In the genomic region with DNA sequence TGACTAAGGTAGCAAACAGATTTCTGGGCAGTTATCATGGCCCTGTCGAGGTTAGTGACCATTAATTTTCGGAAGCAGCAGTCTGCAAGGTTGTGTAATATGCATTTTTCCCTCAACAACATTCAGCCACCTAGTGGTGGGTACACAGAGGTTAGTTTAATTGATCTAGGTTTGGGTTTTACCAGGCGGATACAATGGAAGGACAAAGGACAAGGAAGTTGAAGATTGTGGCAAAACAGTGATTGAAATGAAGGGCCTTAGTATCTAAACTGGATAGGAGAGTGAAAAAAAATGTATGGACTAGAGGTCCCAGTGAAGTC, we compare ENCODE assay signal across 8 cellular contexts. TPM values are rescaled to one million over a fixed set of nuclear protein-coding genes. Genes with fewer than 3 reads are reported as not detected.
DNase-seq lines count a peak whose midpoint lies in the region; ATAC-seq and TF ChIP-seq lines count a peak whose summit lies in the region.

No MANE protein-coding gene starts in this region.

- no peak for ATAC-seq in GM18873 (IDR thresholded peaks at IDR 0.05; ENCODE audit: low FRiP score, unreplicated experiment)

- no peak overlapping the region for H3K4me3 ChIP-seq in transverse colon

- DNase-seq in A172 (ENCODE audit: low spot score) = peak; percentile 42
- DNase-seq in OCI-M1 (lab: John Stamatoyannopoulos, UW) = peak; percentile 81
- peak; percentile 41 for DNase-seq in fibroblast of peridontal ligament (ENCODE audit: extremely low read depth)
- no peak for DNase-seq in transverse colon
- no peak for DNase-seq in T1000 (lab: John Stamatoyannopoulos, UW)
- no peak for DNase-seq in posterior vena cava (ENCODE audit: low spot score)

- TF ChIP-seq POLR2A in transverse colon (IDR thresholded peaks at IDR 0.05) = no peak

- no peaks in the 10 kb centered on the region for H3K27me3 ChIP-seq in transverse colon

- H3K9me3 ChIP-seq in transverse colon = no peaks in the 10 kb centered on the region

- WGBS in transverse colon (ENCODE audit: low coverage in 1 of 2), 2 donors = 54 to 57% methylated on average over 2 to 3 of the region's 3 CpGs

- H3K4me1 ChIP-seq in transverse colon = peaks cover 20 to 44% (median 26%) of the 10 kb centered on the region in 4 donors

- H3K36me3 ChIP-seq in transverse colon = no peaks in the 10 kb centered on the region

- TF ChIP-seq EP300 in transverse colon (IDR thresholded peaks at IDR 0.05; ENCODE audit: low read depth) = no peak

- in situ Hi-C loops in transverse colon (cut with MboI; ENCODE audit: low pct_ligation_motif_present in 1 of 4, low pct_unique_long_range_greater_than_20kb in 1 of 4, low sequenced_read_pairs in 3 of 4) = no loop called here

- H3K27ac ChIP-seq in transverse colon = peak overlapping the region; percentile 94 to 96 (median 96)

- intact Hi-C loops in transverse colon (cut with DNase I; ENCODE audit: low total_unique reads) (no loop called here), posterior vena cava (cut with DNase I) (no loop called here)

- peak; percentile 68 for TF ChIP-seq CTCF in GM12872 (IDR thresholded peaks at IDR 0.05; ENCODE audit: insufficient read depth, low read depth, low read length)
- peak; percentile 25 to 55 (median 30) for TF ChIP-seq CTCF in transverse colon (IDR thresholded peaks at IDR 0.05)

RNA-seq across cellular contexts. Expression of a gene that starts 2.6 kb away (rescaled TPM):
- not detected in 2 replicates for total RNA-seq in A172 (2014; rRNA removed; shearing (Covaris generic))
- 1 to 10 TPM in 1 of 4 donors, under 1 TPM in 2, not detected in 1; 0.40 to 2.5 (median 0.96) TPM for total RNA-seq in transverse colon
- 1 to 10 TPM; 1.0 to 1.6 TPM for total RNA-seq in posterior vena cava

RNA-seq across cellular contexts. Expression of a gene that starts 2.9 kb away (rescaled TPM):
- 3.7 and 4.6 TPM in 2 replicates for total RNA-seq in A172 (2014; rRNA removed; shearing (Covaris generic))
- total RNA-seq in transverse colon (10 to 100 TPM; 14.2 to 40.8 (median 22.9) TPM), posterior vena cava (1 to 10 TPM; 3.8 to 5.3 TPM)

RNA-seq across cellular contexts. Expression of a gene that starts 53.8 kb away (rescaled TPM):
- total RNA-seq in A172 (2014; rRNA removed; shearing (Covaris generic)) = not detected in 2 replicates
- total RNA-seq in transverse colon (not detected), posterior vena cava (not detected)

Comparison
In these comparisons a context has a peak if more than half of its experiments do, and no peak if none do; other contexts are left out.
1. DNase-seq: peak in A172 (single experiment), OCI-M1 (single experiment) and fibroblast of peridontal ligament (single experiment); none in transverse colon (single experiment), T1000 (single experiment) and posterior vena cava (single experiment).